Comparison of ENCODE assay signal across 8 cellular contexts in the genomic region with DNA sequence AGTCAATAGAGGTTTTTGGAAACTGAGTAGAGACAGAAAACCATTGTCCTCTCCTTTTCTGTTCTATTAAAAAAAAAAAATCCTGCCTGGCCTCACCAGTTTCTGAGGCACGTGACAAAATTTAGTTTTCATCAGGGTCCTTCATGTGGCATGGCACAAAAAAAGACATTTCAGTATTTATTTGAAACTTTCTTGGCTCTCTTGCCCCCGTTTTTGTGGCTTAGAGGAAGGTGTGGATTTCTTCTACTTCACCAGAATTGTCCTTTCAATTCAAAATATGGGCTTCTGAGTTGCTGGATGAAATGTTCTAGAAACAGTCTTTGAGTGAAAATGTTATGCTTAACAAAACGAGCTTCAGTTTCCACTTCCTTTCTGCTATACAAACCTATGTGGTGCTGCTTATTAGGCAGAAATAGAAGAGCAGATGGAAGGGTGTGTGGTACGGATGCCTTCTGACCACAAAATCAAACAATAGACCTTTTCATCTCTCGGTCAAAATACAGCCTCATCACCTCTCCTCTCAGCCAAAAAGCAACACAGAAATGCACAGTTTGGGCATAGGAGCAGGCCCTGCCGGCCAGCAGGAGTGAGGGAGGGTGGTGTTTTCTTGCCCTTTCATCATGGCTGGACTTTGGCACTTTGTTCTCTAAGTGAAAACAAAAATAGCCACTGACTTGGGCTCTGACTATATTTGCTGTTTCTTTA.
DNase-seq lines count a peak whose midpoint lies in the region; ATAC-seq and TF ChIP-seq lines count a peak whose summit lies in the region.

No MANE protein-coding gene starts in this region.

- H3K36me3 ChIP-seq in hepatocyte (replicated peaks; ENCODE audit: insufficient read depth, low read depth): no peaks in the 10 kb centered on the region

- no peak for TF ChIP-seq CTCF in CD4-positive, alpha-beta T cell (IDR thresholded peaks at IDR 0.05)
- no peak for TF ChIP-seq CTCF in hepatocyte (IDR thresholded peaks at IDR 0.05; ENCODE audit: poor library complexity)

- no peak overlapping the region for H3K4me3 ChIP-seq in hepatocyte

- peaks cover 30% of the 10 kb centered on the region for H3K27me3 ChIP-seq in CD4-positive, alpha-beta T cell (ENCODE audit: control insufficient read depth, insufficient read depth, low read length)
- no peaks in the 10 kb centered on the region for H3K27me3 ChIP-seq in hepatocyte

- H4K20me1 ChIP-seq in hepatocyte (ENCODE audit: insufficient read depth, poor library complexity, severe bottlenecking): no peaks in the 10 kb centered on the region

- H3K4me1 ChIP-seq in hepatocyte (ENCODE audit: insufficient read depth): peaks cover 15% of the 10 kb centered on the region

- no peaks in the 10 kb centered on the region for H3K9me3 ChIP-seq in CD4-positive, alpha-beta T cell (ENCODE audit: control insufficient read depth, low read length)
- H3K9me3 ChIP-seq in hepatocyte (ENCODE audit: low read depth): no peaks in the 10 kb centered on the region

- peak overlapping the region; percentile 31 for H3K4me3 Mint-ChIP-seq in CD4-positive, alpha-beta T cell

- 68% methylated on average over 6 of the region's 6 CpGs for WGBS in hepatocyte (ENCODE audit: low lambda C conversion rate, missing lambda C conversion rate)

- peaks cover 69% of the 10 kb centered on the region for H3K27me3 Mint-ChIP-seq in CD4-positive, alpha-beta T cell

- H3K4me2 ChIP-seq in hepatocyte: peak overlapping the region; percentile 19

- no peak overlapping the region for H3K27ac Mint-ChIP-seq in CD4-positive, alpha-beta T cell

- H3K36me3 Mint-ChIP-seq in CD4-positive, alpha-beta T cell (ENCODE audit: low read depth): no peaks in the 10 kb centered on the region

- no peaks in the 10 kb centered on the region for H3K9me2 ChIP-seq in hepatocyte (replicated peaks; ENCODE audit: insufficient read depth)

- peaks cover 57% of the 10 kb centered on the region for H3K4me1 Mint-ChIP-seq in CD4-positive, alpha-beta T cell (ENCODE audit: low read depth)

- POLR2A ChIA-PET in CD4-positive, alpha-beta T cell (lab: Charles Lee): interaction anchor here (0.7 to 2.1 kb wide), 8 partner anchors 9 to 186 kb away, joined by 3 to 17 read pairs (median 3); no protein-coding TSS in a partner anchor

- no peak for DNase-seq in CD4-positive, alpha-beta T cell
- peak; percentile 66 for DNase-seq in NCI-H1694 (lab: John Stamatoyannopoulos, UW)
- DNase-seq in hepatocyte (ENCODE audit: low spot score): no peak
- DNase-seq in dedifferentiated amniotic fluid mesenchymal stem cell (ENCODE audit: extremely low spot score): no peak
- no peak for DNase-seq in ecto neural progenitor cell (ENCODE audit: low spot score)

- no peak overlapping the region for H2AFZ ChIP-seq in hepatocyte

- no peaks in the 10 kb centered on the region for H3K79me2 ChIP-seq in hepatocyte

- H3K9me3 Mint-ChIP-seq in CD4-positive, alpha-beta T cell: no peaks in the 10 kb centered on the region

- H3K27ac ChIP-seq in CD4-positive, alpha-beta T cell (ENCODE audit: low read depth, low read length): no peak overlapping the region
- H3K27ac ChIP-seq in hepatocyte: peak overlapping the region; percentile 29

- CTCF ChIA-PET in CD4-positive, alpha-beta T cell (lab: Charles Lee): no interaction called here

- ATAC-seq in CD4-positive, alpha-beta T cell (ENCODE audit: poor library complexity): no peak
- ATAC-seq in GM19324 (IDR thresholded peaks at IDR 0.05; ENCODE audit: low FRiP score, unreplicated experiment): peak; percentile 45
- ATAC-seq in HG02678 (IDR thresholded peaks at IDR 0.05; ENCODE audit: unreplicated experiment): no peak
- no peak for ATAC-seq in GM18498 (IDR thresholded peaks at IDR 0.05; ENCODE audit: unreplicated experiment)

- intact Hi-C loops in CD4-positive, alpha-beta T cell (cut with DNase I, micrococcal nuclease): loop anchor here (5.0 to 10.0 kb wide), 2 partner anchors 129 to 193 kb away; no protein-coding TSS in a partner anchor
